In the genomic region with DNA sequence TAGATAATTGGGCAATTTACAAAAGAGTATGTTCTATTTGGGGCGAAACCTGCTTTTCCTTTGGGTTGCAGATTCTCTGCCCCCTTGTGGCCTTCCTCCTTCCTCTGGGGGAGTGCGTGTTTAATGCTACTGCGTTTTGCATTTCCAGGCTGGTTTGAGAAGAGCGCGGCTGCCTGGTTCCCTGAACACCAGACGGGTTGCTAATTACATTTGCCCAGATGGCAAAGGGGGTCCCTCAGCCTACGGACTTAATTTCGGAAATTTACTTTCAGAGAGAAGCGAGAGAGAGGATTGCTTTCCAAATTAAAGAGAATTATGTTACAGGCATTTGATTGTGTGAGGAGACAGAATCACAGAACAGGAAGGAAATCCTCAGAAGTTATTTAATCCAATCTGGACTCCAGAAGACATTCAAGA, we compare ENCODE assay signal across 8 cellular contexts.
DNase-seq lines count a peak whose midpoint lies in the region; ATAC-seq, FAIRE-seq and TF ChIP-seq lines count a peak whose summit lies in the region.

No MANE protein-coding gene starts in this region.

- H3K4me3 ChIP-seq in GM12864 (ENCODE audit: low read depth, low read length) (no peak overlapping the region), brain microvascular endothelial cell (ENCODE audit: low read depth, low read length) (no peak overlapping the region)

- ATAC-seq in HG02981 (IDR thresholded peaks at IDR 0.05; ENCODE audit: unreplicated experiment) (no peak), HG03342 (IDR thresholded peaks at IDR 0.05; ENCODE audit: unreplicated experiment) (no peak)

- H3K27me3 ChIP-seq in brain microvascular endothelial cell (replicated peaks): no peaks in the 10 kb centered on the region

- no peaks in the 10 kb centered on the region for H3K36me3 ChIP-seq in brain microvascular endothelial cell (replicated peaks)

- TF ChIP-seq CTCF in GM12864 (IDR thresholded peaks at IDR 0.05; ENCODE audit: low read depth, low read length, missing control alignments) (peak; percentile 26), brain microvascular endothelial cell (IDR thresholded peaks at IDR 0.05; ENCODE audit: low read depth, low read length, missing control alignments) (peak; percentile 91)

- in situ Hi-C loops in ACHN (cut with HindIII; ENCODE audit: low pct_ligation_motif_present, low pct_unique_long_range_greater_than_20kb, low sequenced_read_pairs): no loop called here
- in situ Hi-C loops in brain microvascular endothelial cell (cut with HindIII; ENCODE audit: low pct_ligation_motif_present, low sequenced_read_pairs): no loop called here

- peak; percentile 68 for DNase-seq in ACHN
- no peak for DNase-seq in GM12864 (ENCODE audit: low read depth)
- DNase-seq in NOMO-1 treated with DMSO at 0.1 percent for 48 hours (lab: John Stamatoyannopoulos, UW; ENCODE audit: unreplicated experiment): peak; percentile 67
- DNase-seq in brain microvascular endothelial cell: peak; percentile 47
- DNase-seq in stimulated activated CD4-positive, alpha-beta T cell treated with anti-CD3 and anti-CD28 coated beads, Interleukin-2, amount 100 ng/mL, for 4 hours (ENCODE audit: low read depth): peak; percentile 39

- peak; percentile 27 for FAIRE-seq in islet of Langerhans (lab: Jason Lieb, UNC)

- no peak overlapping the region for H3K27ac ChIP-seq in brain microvascular endothelial cell
